ENCODE assay signal across 9 cellular contexts in genomic region chr21:33268736-33269441, GRCh38. TPM values are rescaled to one million over a fixed set of nuclear protein-coding genes. Genes with fewer than 3 reads are reported as not detected.
A peak's percentile ranks its signal among the peaks of the same experiment; 100 is the strongest.
DNase-seq lines count a peak whose midpoint lies in the region; ATAC-seq and TF ChIP-seq lines count a peak whose summit lies in the region.
"Had no signal": no experiment of that assay in that cellular context is flagged by ENCODE, and none has a peak within 500 bp of the region (broad histone marks: within the 10 kb centered on the region; RNA-seq: fewer than 3 reads in every experiment).

No MANE protein-coding gene starts in this region.

- H3K4me1 Mint-ChIP-seq in activated CD4-positive, alpha-beta T cell treated with anti-CD3 and anti-CD28 coated beads, Interleukin-2, amount 10 ng/mL, durations not matched to agents 7 days and 5 days = peaks cover 62% of the 10 kb centered on the region

- no peaks in the 10 kb centered on the region for H3K9me3 Mint-ChIP-seq in activated CD4-positive, alpha-beta T cell treated with anti-CD3 and anti-CD28 coated beads, Interleukin-2, amount 10 ng/mL, durations not matched to agents 7 days and 5 days

- H3K36me3 Mint-ChIP-seq in activated CD4-positive, alpha-beta T cell treated with anti-CD3 and anti-CD28 coated beads, Interleukin-2, amount 10 ng/mL, durations not matched to agents 7 days and 5 days (ENCODE audit: low read depth) = peaks cover 72% of the 10 kb centered on the region

- peak overlapping the region; percentile 50 for H3K27ac Mint-ChIP-seq in activated CD4-positive, alpha-beta T cell treated with anti-CD3 and anti-CD28 coated beads, Interleukin-2, amount 10 ng/mL, durations not matched to agents 7 days and 5 days

- in situ Hi-C loops in GM13977 (cut with MboI; ENCODE audit: low pct_unique_long_range_greater_than_20kb, low sequenced_read_pairs, unreplicated experiment) = no loop called here

- TF ChIP-seq CTCF in GM13977 (IDR thresholded peaks at IDR 0.05; ENCODE audit: extremely low read depth, insufficient read depth, missing control alignments) = peak; percentile 14

- peak; percentile 63 for ATAC-seq in GM21786 (IDR thresholded peaks at IDR 0.05; ENCODE audit: unreplicated experiment)
- ATAC-seq in left colon = peak; percentile 80
- ATAC-seq: heart left ventricle had no signal

- DNase-seq in GM13977 (ENCODE audit: low spot score) = peak; percentile 79
- peak; percentile 45 for DNase-seq in NCI-H1092 treated with DMSO at 0.1 percent for 48 hours (lab: John Stamatoyannopoulos, UW)
- no peak for DNase-seq in activated CD4-positive, alpha-beta T cell treated with anti-CD3 and anti-CD28 coated beads, Interleukin-2, amount 10 ng/mL, durations not matched to agents 7 days and 5 days
- DNase-seq in left colon = peak; percentile 97 to 98
- DNase-seq in dermis blood vessel endothelial cell = no peak
- no peak for DNase-seq in KG1 (lab: John Stamatoyannopoulos, UW)
- DNase-seq in GDM1 (lab: John Stamatoyannopoulos, UW) = no peak

- H3K4me3 Mint-ChIP-seq in activated CD4-positive, alpha-beta T cell treated with anti-CD3 and anti-CD28 coated beads, Interleukin-2, amount 10 ng/mL, durations not matched to agents 7 days and 5 days = peak overlapping the region; percentile 99

- no peaks in the 10 kb centered on the region for H3K27me3 Mint-ChIP-seq in activated CD4-positive, alpha-beta T cell treated with anti-CD3 and anti-CD28 coated beads, Interleukin-2, amount 10 ng/mL, durations not matched to agents 7 days and 5 days

- CTCF ChIA-PET in activated CD4-positive, alpha-beta T cell treated with anti-CD3 and anti-CD28 coated beads, Interleukin-2, amount 10 ng/mL, durations not matched to agents 7 days and 5 days (lab: Charles Lee) = interaction anchor here (0.8 kb wide), 1 partner anchor 28 kb away, joined by 3 read pairs; no protein-coding TSS in a partner anchor

- POLR2A ChIA-PET in activated CD4-positive, alpha-beta T cell treated with anti-CD3 and anti-CD28 coated beads, Interleukin-2, amount 10 ng/mL, durations not matched to agents 7 days and 5 days (lab: Charles Lee) = no interaction called here

- intact Hi-C loops in left colon (cut with DNase I, micrococcal nuclease) = loop anchor here in 1 of 2 donors (10.0 kb wide), 1 partner anchor 64 kb away; no protein-coding TSS in a partner anchor

RNA-seq across cellular contexts. Expression of gene IL10RB, which starts 2.7 kb away (rescaled TPM):
- 10 to 100 TPM; 41.0 to 42.9 TPM for total RNA-seq in activated CD4-positive, alpha-beta T cell treated with anti-CD3 and anti-CD28 coated beads, Interleukin-2, amount 10 ng/mL, durations not matched to agents 7 days and 5 days
- 100 to 1,000 TPM in 1 of 2 donors, 10 to 100 TPM in 1; 79.7 to 103 TPM for total RNA-seq in left colon
- 55.0 and 55.5 TPM in 2 replicates for total RNA-seq in dermis blood vessel endothelial cell

RNA-seq across cellular contexts. Expression of gene IFNAR2, which starts 39.2 kb away (rescaled TPM):
- total RNA-seq in activated CD4-positive, alpha-beta T cell treated with anti-CD3 and anti-CD28 coated beads, Interleukin-2, amount 10 ng/mL, durations not matched to agents 7 days and 5 days = 10 to 100 TPM; 55.5 to 64.4 TPM
- total RNA-seq in left colon (10 to 100 TPM in 1 of 2 donors, 1 to 10 TPM in 1; 8.6 to 17.7 TPM), dermis blood vessel endothelial cell (12.4 and 19.4 TPM in 2 replicates)

RNA-seq across cellular contexts. Expression of gene IFNAR1, which starts 55.9 kb away (rescaled TPM):
- 10 to 100 TPM; 37.6 to 40.9 TPM for total RNA-seq in activated CD4-positive, alpha-beta T cell treated with anti-CD3 and anti-CD28 coated beads, Interleukin-2, amount 10 ng/mL, durations not matched to agents 7 days and 5 days
- total RNA-seq in left colon = 10 to 100 TPM; 37.1 to 50.1 TPM
- total RNA-seq in dermis blood vessel endothelial cell = 22.3 and 40.3 TPM in 2 replicates

Comparison
In these comparisons a context has a peak if more than half of its experiments do, and no peak if none do; other contexts are left out.
1. DNase-seq: peak in GM13977 (single experiment), NCI-H1092 treated with DMSO at 0.1 percent for 48 hours (single experiment) and left colon (2 of 2); none in activated CD4-positive, alpha-beta T cell treated with anti-CD3 and anti-CD28 coated beads, Interleukin-2, amount 10 ng/mL, durations not matched to agents 7 days and 5 days (single experiment), dermis blood vessel endothelial cell (single experiment), KG1 (single experiment) and GDM1 (single experiment).